ENCODE assay signal across 8 cellular contexts in genomic region chr2:44778221-44778654, GRCh38.
DNase-seq lines count a peak whose midpoint lies in the region; ATAC-seq and TF ChIP-seq lines count a peak whose summit lies in the region.

No MANE protein-coding gene starts in this region.

- intact Hi-C loops in CD14-positive monocyte (cut with micrococcal nuclease) (no loop called here), vagina (cut with DNase I) (no loop called here)

- no peak for DNase-seq in CD14-positive monocyte (ENCODE audit: low spot score)
- DNase-seq in chondrocyte (ENCODE audit: low spot score) = no peak
- no peak for DNase-seq in G401 (ENCODE audit: low spot score)
- no peak for DNase-seq in Ammon's horn (ENCODE audit: low spot score)
- DNase-seq in vagina (ENCODE audit: extremely low spot score in 2 of 2) = no peak
- DNase-seq in NK-92 (lab: John Stamatoyannopoulos, UW; ENCODE audit: unreplicated experiment) = no peak

- peaks cover 23% of the 10 kb centered on the region for H3K4me1 Mint-ChIP-seq in CD14-positive monocyte
- H3K4me1 Mint-ChIP-seq in chondrocyte (ENCODE audit: low read depth) = peaks cover 20% of the 10 kb centered on the region

- H3K27me3 Mint-ChIP-seq in CD14-positive monocyte (ENCODE audit: low read depth in 3 of 3) = peaks cover 8 to 34% (median 18%) of the 10 kb centered on the region in 3 donors
- H3K27me3 Mint-ChIP-seq in chondrocyte (ENCODE audit: low read depth) = peaks cover 9% of the 10 kb centered on the region

- H3K4me3 Mint-ChIP-seq in CD14-positive monocyte = peak overlapping the region; percentile 65 to 90
- no peak overlapping the region for H3K4me3 Mint-ChIP-seq in chondrocyte (ENCODE audit: unreplicated experiment)

- no peak for TF ChIP-seq CTCF in CD14-positive monocyte (IDR thresholded peaks at IDR 0.05)
- TF ChIP-seq CTCF in chondrocyte (IDR thresholded peaks at IDR 0.05) = no peak
- TF ChIP-seq CTCF in vagina (IDR thresholded peaks at IDR 0.05) = no peak

- no peak overlapping the region for H3K27ac ChIP-seq in vagina

- peak; percentile 37 for ATAC-seq in GM19467 (IDR thresholded peaks at IDR 0.05; ENCODE audit: unreplicated experiment)
- ATAC-seq in HG03175 (IDR thresholded peaks at IDR 0.05; ENCODE audit: unreplicated experiment) = peak; percentile 47

- no peaks in the 10 kb centered on the region for H3K36me3 ChIP-seq in vagina

- H3K9me3 Mint-ChIP-seq in CD14-positive monocyte (peaks cover 0 to 11% (median 2%) of the 10 kb centered on the region in 7 donors), chondrocyte (ENCODE audit: low read depth) (peaks cover 10% of the 10 kb centered on the region)

- H3K36me3 Mint-ChIP-seq in CD14-positive monocyte (peaks cover 0 to 1% of the 10 kb centered on the region in 2 donors), chondrocyte (ENCODE audit: low read depth) (no peaks in the 10 kb centered on the region)

- H3K27ac Mint-ChIP-seq in CD14-positive monocyte (peak overlapping the region in 2 of 7 donors; percentile 18 to 76), chondrocyte (ENCODE audit: unreplicated experiment) (peak overlapping the region; percentile 36)

- H3K4me1 ChIP-seq in vagina = no peaks in the 10 kb centered on the region

- in situ Hi-C loops in G401 (cut with HindIII; ENCODE audit: low sequenced_read_pairs) = no loop called here

- H3K4me3 ChIP-seq in vagina = no peak overlapping the region

- H3K27me3 ChIP-seq in vagina = no peaks in the 10 kb centered on the region

- no peak for TF ChIP-seq POLR2A in vagina (IDR thresholded peaks at IDR 0.05)

- H3K9me3 ChIP-seq in vagina = no peaks in the 10 kb centered on the region
